37 cellular contexts compared by ENCODE assay signal in the genomic region with DNA sequence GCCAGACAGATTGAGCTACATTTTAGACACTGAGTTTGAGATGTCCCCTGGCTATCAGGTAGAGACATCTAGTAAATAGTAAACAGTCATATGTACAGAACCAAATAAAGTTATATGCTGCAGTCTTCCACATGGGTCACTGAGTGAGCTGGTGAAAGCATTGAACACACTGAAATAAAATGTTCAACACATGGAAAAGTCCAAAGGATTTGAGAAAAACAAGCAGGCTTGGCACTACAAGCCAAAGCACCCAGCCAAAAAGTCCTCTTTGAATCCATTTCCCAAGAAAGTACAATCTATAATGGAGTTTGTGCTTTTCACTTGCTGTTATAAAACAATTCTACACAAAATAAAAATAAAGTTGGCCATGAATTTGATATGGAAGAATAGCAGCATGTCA.
DNase-seq lines count a peak whose midpoint lies in the region; ATAC-seq, FAIRE-seq and TF ChIP-seq lines count a peak whose summit lies in the region.
"Had no signal": no experiment of that assay in that cellular context is flagged by ENCODE, and none has a peak within 500 bp of the region (broad histone marks: within the 10 kb centered on the region; RNA-seq: fewer than 3 reads in every experiment).

No MANE protein-coding gene starts in this region.

- H3K27me3 ChIP-seq in K562 (ENCODE audit: control insufficient read depth in 2 of 2, insufficient read depth in 2 of 2, low read length in 2 of 2) = no peaks in the 10 kb centered on the region
- H3K27me3 ChIP-seq: BLaER1; BLaER1 treated with 17β-estradiol and CSF1 and Interleukin-3, amounts not matched to agents 10 nM and 100 nM had no signal

- no peak overlapping the region for H3K9ac ChIP-seq in K562 (ENCODE audit: insufficient read depth in 1 of 2, low read depth in 2 of 2, low read length in 2 of 2)
- H3K9ac ChIP-seq: BLaER1; BLaER1 treated with 17β-estradiol and CSF1 and Interleukin-3, amounts not matched to agents 10 nM and 100 nM had no signal

- H3K27ac ChIP-seq in VCaP (peak overlapping the region; percentile 78), K562 (ENCODE audit: extremely low read depth, low read depth, low read length) (no peak overlapping the region)
- H3K27ac ChIP-seq: 22Rv1; A549; BLaER1; BLaER1 treated with 17β-estradiol and CSF1 and Interleukin-3, amounts not matched to agents 10 nM and 100 nM; C4-2B had no signal

- H3K9me3 ChIP-seq in K562 (replicated peaks; ENCODE audit: control insufficient read depth, insufficient read depth, low read depth, low read length) = no peaks in the 10 kb centered on the region
- H3K9me3 ChIP-seq: A549; BE2C; BLaER1; BLaER1 treated with 17β-estradiol and CSF1 and Interleukin-3, amounts not matched to agents 10 nM and 100 nM; Caco-2 had no signal

- H3K4me1 ChIP-seq in K562 (replicated peaks in 1 of 2; ENCODE audit: control insufficient read depth in 2 of 2, insufficient read depth in 2 of 2, low read length in 2 of 2) = no peaks in the 10 kb centered on the region; a peak in 2 of 5 replicates
- H3K4me1 ChIP-seq: BE2C; BLaER1; BLaER1 treated with 17β-estradiol and CSF1 and Interleukin-3, amounts not matched to agents 10 nM and 100 nM had no signal

- DNase-seq in activated T-cell treated with anti-CD3 and anti-CD28 coated beads, Interleukin-2, amount 50 U/mL, for 72 hours = no peak
- DNase-seq in activated T-cell treated with anti-CD3 and anti-CD28 coated beads for 4 hours (no peak), K562 (ENCODE audit: extremely low read depth in 1 of 4, low spot score in 3 of 4) (no peak), left lobe of liver (ENCODE audit: low spot score) (no peak), SW480 (ENCODE audit: low spot score) (no peak), type B pancreatic cell (ENCODE audit: extremely low spot score, unreplicated experiment) (no peak)
- DNase-seq in activated CD4-positive, alpha-beta T cell treated with anti-CD3 and anti-CD28 coated beads for 4 hours = no peak
- DNase-seq: 8988T; ACHN; AML-193; BE2C; C1 segment of cervical spinal cord; Caco-2; Calu3; CD4-positive, alpha-beta memory T cell; CD4-positive, alpha-beta T cell; CD4-positive, CD25-positive, alpha-beta regulatory T cell; CD8-positive, alpha-beta memory T cell; CD8-positive, alpha-beta T cell; COR-L47; DMS 273 treated with DMSO at 0.1 percent for 48 hours; DMS153; DMS53; DMS79; DMS79 treated with DMSO at 0.1 percent for 48 hours; DND-41; EL had no signal

- intact Hi-C loops in K562 (cut with micrococcal nuclease) = no loop called here

- H3K4me3 ChIP-seq in K562 = no peak overlapping the region
- H3K4me3 ChIP-seq: A549; BLaER1; BLaER1 treated with 17β-estradiol and CSF1 and Interleukin-3, amounts not matched to agents 10 nM and 100 nM had no signal

- H3K4me1 Mint-ChIP-seq in activated T-cell treated with anti-CD3 and anti-CD28 coated beads, Interleukin-2, amount 50 U/mL, for 72 hours (ENCODE audit: low read depth) = no peaks in the 10 kb centered on the region
- peaks cover 15% of the 10 kb centered on the region for H3K4me1 Mint-ChIP-seq in type B pancreatic cell (ENCODE audit: unreplicated experiment)
- H3K4me1 Mint-ChIP-seq: CD4-positive, alpha-beta memory T cell; CD4-positive, CD25-positive, alpha-beta regulatory T cell; CD8-positive, alpha-beta memory T cell had no signal

- no peaks in the 10 kb centered on the region for H3K79me2 ChIP-seq in K562 (ENCODE audit: control insufficient read depth, insufficient read depth, low read length)

- H3K4me2 ChIP-seq in K562 (ENCODE audit: insufficient read depth, low read length) = no peak overlapping the region
- H3K4me2 ChIP-seq: BLaER1; BLaER1 treated with 17β-estradiol and CSF1 and Interleukin-3, amounts not matched to agents 10 nM and 100 nM had no signal

- CTCF ChIA-PET in K562 (lab: Yijun Ruan, JAX; ENCODE audit: low intra/inter-chr PET ratio) = no interaction called here

- no peaks in the 10 kb centered on the region for H3K27me3 Mint-ChIP-seq in activated T-cell treated with anti-CD3 and anti-CD28 coated beads, Interleukin-2, amount 50 U/mL, for 72 hours (ENCODE audit: low read depth)
- H3K27me3 Mint-ChIP-seq in type B pancreatic cell = no peaks in the 10 kb centered on the region
- H3K27me3 Mint-ChIP-seq: B cell; CD4-positive, alpha-beta memory T cell; CD4-positive, alpha-beta T cell; CD4-positive, CD25-positive, alpha-beta regulatory T cell; CD8-positive, alpha-beta memory T cell had no signal

- TF ChIP-seq POLR2A in K562 (conservative IDR thresholded peaks at IDR 0.05) = no peak

- no peak overlapping the region for H3K4me3 Mint-ChIP-seq in activated T-cell treated with anti-CD3 and anti-CD28 coated beads, Interleukin-2, amount 50 U/mL, for 72 hours
- H3K4me3 Mint-ChIP-seq in type B pancreatic cell = no peak overlapping the region
- H3K4me3 Mint-ChIP-seq: B cell; CD14-positive monocyte; CD4-positive, alpha-beta memory T cell; CD4-positive, alpha-beta T cell; CD4-positive, CD25-positive, alpha-beta regulatory T cell; CD8-positive, alpha-beta memory T cell; CD8-positive, alpha-beta T cell had no signal

- POLR2A ChIA-PET in K562 (lab: Yijun Ruan, JAX) = interaction anchor here (1.0 to 1.4 kb wide), 2 partner anchors 9 to 12 kb away, joined by 4 read pairs; no protein-coding TSS in a partner anchor

- H3K9me1 ChIP-seq in K562 (ENCODE audit: control insufficient read depth, insufficient read depth, low read length) = no peaks in the 10 kb centered on the region

- TF ChIP-seq EP300 in K562 (IDR thresholded peaks at IDR 0.05; ENCODE audit: low read length) = no peak

- no TSS peak for BruUV-seq in K562 (replicated peaks; lab: Mats Ljungman, UMichigan)

- no peaks in the 10 kb centered on the region for H4K20me1 ChIP-seq in K562 (replicated peaks; ENCODE audit: control insufficient read depth, insufficient read depth, low read length)
- H4K20me1 ChIP-seq: BLaER1; BLaER1 treated with 17β-estradiol and CSF1 and Interleukin-3, amounts not matched to agents 10 nM and 100 nM had no signal

- peak overlapping the region; percentile 21; the same call in 1 of the 2 replicates for H2AFZ ChIP-seq in K562 (ENCODE audit: low read depth, low read length)

- ATAC-seq in activated T-cell treated with anti-CD3 and anti-CD28 coated beads, Interleukin-2, amount 50 U/mL, for 72 hours (replicated peaks in 1 of 2) = no peak
- ATAC-seq in K562 = no peak
- peak; percentile 59 for ATAC-seq in left lobe of liver
- ATAC-seq: A549; CD8-positive, alpha-beta T cell had no signal

- H3K36me3 Mint-ChIP-seq in activated T-cell treated with anti-CD3 and anti-CD28 coated beads, Interleukin-2, amount 50 U/mL, for 72 hours (ENCODE audit: insufficient read depth in 2 of 2) = no peaks in the 10 kb centered on the region
- H3K36me3 Mint-ChIP-seq in type B pancreatic cell = peaks cover 5% of the 10 kb centered on the region
- H3K36me3 Mint-ChIP-seq: CD14-positive monocyte; CD4-positive, alpha-beta memory T cell; CD4-positive, CD25-positive, alpha-beta regulatory T cell; CD8-positive, alpha-beta memory T cell; CD8-positive, alpha-beta T cell had no signal

- no peaks in the 10 kb centered on the region for H3K36me3 ChIP-seq in K562 (ENCODE audit: control insufficient read depth, insufficient read depth, low read length)
- H3K36me3 ChIP-seq: BE2C; BLaER1; BLaER1 treated with 17β-estradiol and CSF1 and Interleukin-3, amounts not matched to agents 10 nM and 100 nM had no signal

- FAIRE-seq in K562 (lab: Jason Lieb, UNC) = no peak
- FAIRE-seq: A204.1, A549, D721Med had no signal

- TF ChIP-seq RAD21 in K562 (CRISPR knock-in tag; conservative IDR thresholded peaks at IDR 0.05 in 1 of 2, IDR thresholded peaks at IDR 0.05 in 1 of 2) = no peak

- in situ Hi-C loops in K562 (cut with MboI) = no loop called here

- H3K9me3 Mint-ChIP-seq in activated T-cell treated with anti-CD3 and anti-CD28 coated beads, Interleukin-2, amount 50 U/mL, for 72 hours = no peaks in the 10 kb centered on the region
- no peaks in the 10 kb centered on the region for H3K9me3 Mint-ChIP-seq in type B pancreatic cell
- H3K9me3 Mint-ChIP-seq: CD4-positive, alpha-beta memory T cell; CD4-positive, alpha-beta T cell; CD8-positive, alpha-beta memory T cell; CD8-positive, alpha-beta T cell had no signal

- H3K27ac Mint-ChIP-seq in activated T-cell treated with anti-CD3 and anti-CD28 coated beads, Interleukin-2, amount 50 U/mL, for 72 hours = peak overlapping the region; percentile 60
- no peak overlapping the region for H3K27ac Mint-ChIP-seq in type B pancreatic cell
- H3K27ac Mint-ChIP-seq: B cell; CD14-positive monocyte; CD4-positive, alpha-beta memory T cell; CD4-positive, alpha-beta T cell; CD4-positive, CD25-positive, alpha-beta regulatory T cell; CD8-positive, alpha-beta T cell had no signal

- no peak for TF ChIP-seq CTCF in VCaP (conservative IDR thresholded peaks at IDR 0.05)
- TF ChIP-seq CTCF in K562 (IDR thresholded peaks at IDR 0.05 in 2 of 3, conservative IDR thresholded peaks at IDR 0.05 in 1 of 3; ENCODE audit: insufficient read depth in 2 of 3, low read depth in 1 of 3, low read length in 3 of 3) = no peak
- TF ChIP-seq CTCF in type B pancreatic cell (conservative IDR thresholded peaks at IDR 0.05) = no peak
